8 cellular contexts compared by ENCODE assay signal in genomic region chr7:81447351-81447952, GRCh38.
DNase-seq lines count a peak whose midpoint lies in the region; ATAC-seq and TF ChIP-seq lines count a peak whose summit lies in the region.

No MANE protein-coding gene starts in this region.

- POLR2A ChIA-PET in naive thymus-derived CD8-positive, alpha-beta T cell (lab: Charles Lee), result no interaction called here

- no peak for DNase-seq in left cardiac atrium
- no peak for DNase-seq in cardiac septum (ENCODE audit: low spot score)
- DNase-seq in NCI-H748 (lab: John Stamatoyannopoulos, UW; ENCODE audit: unreplicated experiment), result peak; percentile 52
- DNase-seq in dedifferentiated amniotic fluid mesenchymal stem cell (ENCODE audit: extremely low spot score), result peak; percentile 65
- DNase-seq in neural progenitor cell (ENCODE audit: low spot score), result peak; percentile 55
- DNase-seq in naive thymus-derived CD8-positive, alpha-beta T cell, result no peak

- TF ChIP-seq CTCF in neural progenitor cell (IDR thresholded peaks at IDR 0.05), result peak; percentile 62

- no peak overlapping the region for H3K4me3 Mint-ChIP-seq in neural progenitor cell
- H3K4me3 Mint-ChIP-seq in naive thymus-derived CD8-positive, alpha-beta T cell, result no peak overlapping the region

- ATAC-seq in left cardiac atrium, result peak; percentile 50 to 57
- ATAC-seq in naive thymus-derived CD8-positive, alpha-beta T cell, result no peak
- no peak for ATAC-seq in HG02870 (IDR thresholded peaks at IDR 0.05; ENCODE audit: unreplicated experiment)
- no peak for ATAC-seq in GM19467 (IDR thresholded peaks at IDR 0.05; ENCODE audit: unreplicated experiment)

- H4K20me1 ChIP-seq in neural progenitor cell (ENCODE audit: low read depth), result no peaks in the 10 kb centered on the region

- no peaks in the 10 kb centered on the region for H3K27me3 Mint-ChIP-seq in neural progenitor cell (ENCODE audit: insufficient read depth, low read depth)
- peaks cover 0 to 4% (median 0%) of the 10 kb centered on the region in 5 donors for H3K27me3 Mint-ChIP-seq in naive thymus-derived CD8-positive, alpha-beta T cell

- H3K27ac Mint-ChIP-seq in neural progenitor cell, result no peak overlapping the region
- H3K27ac Mint-ChIP-seq in naive thymus-derived CD8-positive, alpha-beta T cell, result peak overlapping the region in 1 of 10 donors; percentile 27

- peaks cover 3% of the 10 kb centered on the region for H3K4me1 Mint-ChIP-seq in neural progenitor cell
- no peaks in the 10 kb centered on the region for H3K4me1 Mint-ChIP-seq in naive thymus-derived CD8-positive, alpha-beta T cell

- peak overlapping the region; percentile 18 for H2AFZ ChIP-seq in neural progenitor cell (replicated peaks)

- H3K4me1 ChIP-seq in neural progenitor cell, result no peaks in the 10 kb centered on the region

- H3K9me3 Mint-ChIP-seq in neural progenitor cell, result peaks cover 2% of the 10 kb centered on the region
- H3K9me3 Mint-ChIP-seq in naive thymus-derived CD8-positive, alpha-beta T cell, result peaks cover 0 to 7% (median 0%) of the 10 kb centered on the region in 9 donors

- no peak overlapping the region for H3K9ac ChIP-seq in neural progenitor cell

- H3K79me2 ChIP-seq in neural progenitor cell (ENCODE audit: low read depth), result no peaks in the 10 kb centered on the region

- H3F3A ChIP-seq in neural progenitor cell (ENCODE audit: low read depth), result no peaks in the 10 kb centered on the region

- no peak overlapping the region for H3K4me2 ChIP-seq in neural progenitor cell

- no peaks in the 10 kb centered on the region for H3K9me3 ChIP-seq in neural progenitor cell (ENCODE audit: low read depth)

- H3K36me3 ChIP-seq in neural progenitor cell, result no peaks in the 10 kb centered on the region

- intact Hi-C loops in left cardiac atrium (cut with DNase I), result no loop called here
- intact Hi-C loops in cardiac septum (cut with DNase I), result no loop called here

- no peak overlapping the region for H3K27ac ChIP-seq in neural progenitor cell

- no peaks in the 10 kb centered on the region for H3K27me3 ChIP-seq in neural progenitor cell

- H3K36me3 Mint-ChIP-seq in neural progenitor cell, result no peaks in the 10 kb centered on the region
- H3K36me3 Mint-ChIP-seq in naive thymus-derived CD8-positive, alpha-beta T cell, result no peaks in the 10 kb centered on the region

- H3K4me3 ChIP-seq in neural progenitor cell, result no peak overlapping the region

Comparison
In these comparisons a context has a peak if more than half of its experiments do, and no peak if none do; other contexts are left out.
1. ATAC-seq: peak in left cardiac atrium (2 of 2); none in naive thymus-derived CD8-positive, alpha-beta T cell (0 of 2), HG02870 (single experiment) and GM19467 (single experiment).
2. DNase-seq: peak in NCI-H748 (single experiment), dedifferentiated amniotic fluid mesenchymal stem cell (single experiment) and neural progenitor cell (single experiment); none in left cardiac atrium (single experiment), cardiac septum (single experiment) and naive thymus-derived CD8-positive, alpha-beta T cell (0 of 10).